Comparison of ENCODE assay signal across 8 cellular contexts in genomic region chr21:37073417-37074194, GRCh38. TPM values are rescaled to one million over a fixed set of nuclear protein-coding genes. Genes with fewer than 3 reads are reported as not detected.
DNase-seq lines count a peak whose midpoint lies in the region; ATAC-seq, FAIRE-seq and TF ChIP-seq lines count a peak whose summit lies in the region.

No MANE protein-coding gene starts in this region.

- H3K79me2 ChIP-seq in GM12878 (ENCODE audit: control insufficient read depth, insufficient read depth, low read length), result peaks cover 59% of the 10 kb centered on the region

- no peak for TF ChIP-seq RAD21 in GM12878 (IDR thresholded peaks at IDR 0.05; ENCODE audit: insufficient read depth, low read depth, low read length)

- intact Hi-C loops in Calu3 (cut with micrococcal nuclease; ENCODE audit: unreplicated experiment) (loop anchor here (1.0 kb wide), 1 partner anchor 14 kb away; no protein-coding TSS in a partner anchor), GM12878 (cut with micrococcal nuclease; ENCODE audit: unreplicated experiment) (loop anchor here (2.0 to 5.0 kb wide), 3 partner anchors 86 to 293 kb away; partner anchors contain the start of genes DYRK1A and VPS26C)

- H3K4me3 Mint-ChIP-seq in Calu3 (ENCODE audit: low read depth, unreplicated experiment), result peak overlapping the region; percentile 96

- FAIRE-seq in HTR-8/SVneo (lab: Jason Lieb, UNC) (no peak), GM12878 (lab: Jason Lieb, UNC) (no peak)

- no peaks in the 10 kb centered on the region; the same call in 1 of the 2 replicates for H3K4me1 ChIP-seq in GM12878 (ENCODE audit: control insufficient read depth, insufficient read depth, low read length)
- peaks cover 11% of the 10 kb centered on the region for H3K4me1 ChIP-seq in iPS-18a (ENCODE audit: control insufficient read depth, low read depth, low read length)
- H3K4me1 ChIP-seq in skeletal muscle tissue (ENCODE audit: control insufficient read depth in 3 of 3, insufficient read depth in 3 of 3, low read length in 3 of 3), result peaks cover 14 to 31% (median 18%) of the 10 kb centered on the region in 3 donors

- TF ChIP-seq POLR2A in GM12878 (IDR thresholded peaks at IDR 0.05; ENCODE audit: low read depth, low read length), result peak; percentile 38

- H3K27me3 Mint-ChIP-seq in Calu3 (ENCODE audit: unreplicated experiment), result no peaks in the 10 kb centered on the region

- in situ Hi-C loops in GM12878 (cut with MboI), result no loop called here

- TF ChIP-seq CTCF in Calu3 (IDR thresholded peaks at IDR 0.05; ENCODE audit: unreplicated experiment), result no peak
- TF ChIP-seq CTCF in GM12878 (IDR thresholded peaks at IDR 0.05 in 2 of 3, conservative IDR thresholded peaks at IDR 0.05 in 1 of 3; ENCODE audit: control insufficient read depth in 2 of 3, extremely low read depth in 1 of 3, insufficient read depth in 1 of 3, low read depth in 3 of 3, low read length in 3 of 3), result peak in 2 of 3 experiments; percentile 20 to 21; a peak in 3 of 6 replicates

- H3K9me3 ChIP-seq in GM12878 (replicated peaks; ENCODE audit: control insufficient read depth, insufficient read depth, low read length) (no peaks in the 10 kb centered on the region), iPS-18a (ENCODE audit: control insufficient read depth, low read depth, low read length) (no peaks in the 10 kb centered on the region), skeletal muscle tissue (ENCODE audit: control insufficient read depth in 3 of 3, low read length in 3 of 3) (peaks cover 0 to under 1% (median 0%) of the 10 kb centered on the region in 3 donors)

- H3K27ac ChIP-seq in GM12878 (ENCODE audit: control insufficient read depth, insufficient read depth), result peak overlapping the region; percentile 82
- H3K27ac ChIP-seq in iPS-18a (ENCODE audit: low read length), result no peak overlapping the region
- peak overlapping the region; percentile 97 for H3K27ac ChIP-seq in skeletal muscle tissue (ENCODE audit: low read depth, low read length)

- CTCF ChIA-PET in Calu3 (lab: Charles Lee) (no interaction called here), GM12878 (lab: Yijun Ruan, JAX) (no interaction called here)

- H4K20me1 ChIP-seq in GM12878 (ENCODE audit: control insufficient read depth, insufficient read depth), result no peaks in the 10 kb centered on the region

- POLR2A ChIA-PET in GM12878 (lab: Charles Lee), result no interaction called here

- peak overlapping the region; percentile 90 for H3K4me3 ChIP-seq in GM12878
- peak overlapping the region; percentile 56 for H3K4me3 ChIP-seq in iPS-18a (ENCODE audit: low read length)
- H3K4me3 ChIP-seq in skeletal muscle tissue (ENCODE audit: low read length in 3 of 3), result peak overlapping the region; percentile 92 to 99 (median 97)

- peak in 1 of 2 experiments; percentile 51; a peak in 1 of 4 replicates for TF ChIP-seq EP300 in GM12878 (IDR thresholded peaks at IDR 0.05; ENCODE audit: borderline replicate concordance in 1 of 2, control insufficient read depth in 1 of 2, low read depth in 2 of 2, low read length in 2 of 2)

- peaks cover 34% of the 10 kb centered on the region for H3K36me3 Mint-ChIP-seq in Calu3 (ENCODE audit: insufficient read depth, unreplicated experiment)

- H3K27me3 ChIP-seq in GM12878 (replicated peaks in 1 of 2; ENCODE audit: control insufficient read depth in 2 of 2, insufficient read depth in 2 of 2, low read length in 1 of 2), result no peaks in the 10 kb centered on the region
- H3K27me3 ChIP-seq in iPS-18a (ENCODE audit: control insufficient read depth, insufficient read depth, low read length), result peaks cover 27% of the 10 kb centered on the region
- H3K27me3 ChIP-seq in skeletal muscle tissue (ENCODE audit: control insufficient read depth in 3 of 3, insufficient read depth in 3 of 3, low read length in 3 of 3), result no peaks in the 10 kb centered on the region

- no peaks in the 10 kb centered on the region for H3K9me3 Mint-ChIP-seq in Calu3 (ENCODE audit: low read depth, unreplicated experiment)

- H3K36me3 ChIP-seq in GM12878 (ENCODE audit: control insufficient read depth in 2 of 2, insufficient read depth in 2 of 2, low read length in 1 of 2), result no peaks in the 10 kb centered on the region; a peak in 2 of 4 replicates
- peaks cover 5% of the 10 kb centered on the region for H3K36me3 ChIP-seq in iPS-18a (ENCODE audit: control insufficient read depth, low read depth, low read length)
- peaks cover 4 to 16% (median 6%) of the 10 kb centered on the region in 3 donors for H3K36me3 ChIP-seq in skeletal muscle tissue (ENCODE audit: control insufficient read depth in 3 of 3, insufficient read depth in 3 of 3, low read length in 3 of 3)

- RAD21 ChIA-PET in GM12878 (lab: Charles Lee; ENCODE audit: unreplicated experiment), result no interaction called here

- BruUV-seq in Calu3 (replicated peaks; lab: Mats Ljungman, UMichigan) (no TSS peak), GM12878 (replicated peaks; lab: Mats Ljungman, UMichigan) (no TSS peak)

- SMC1A ChIA-PET in GM12878 (lab: Charles Lee; ENCODE audit: uncharacterized antibody, unreplicated experiment), result no interaction called here

- ATAC-seq in GM21381 (IDR thresholded peaks at IDR 0.05; ENCODE audit: unreplicated experiment) (peak; percentile 33), GM12878 (peak; percentile 56)

- peak overlapping the region; percentile 85 for H3K27ac Mint-ChIP-seq in Calu3 (ENCODE audit: unreplicated experiment)

- peaks cover 19% of the 10 kb centered on the region for H3K4me1 Mint-ChIP-seq in Calu3 (ENCODE audit: low read depth, unreplicated experiment)

- peak overlapping the region; percentile 90 for H3K9ac ChIP-seq in GM12878 (ENCODE audit: control insufficient read depth, insufficient read depth, low read length)
- H3K9ac ChIP-seq in iPS-18a (ENCODE audit: low read length), result peak overlapping the region; percentile 47
- H3K9ac ChIP-seq in skeletal muscle tissue (ENCODE audit: low read depth in 1 of 3, low read length in 3 of 3), result peak overlapping the region; percentile 86 to 95 (median 94)

- under 1% methylated on average over 67 of the region's 69 CpGs for WGBS in GM12878 (ENCODE audit: insufficient coverage, insufficient replicate concordance, low lambda C conversion rate, missing lambda C conversion rate)

- peak overlapping the region; percentile 85 for H3K4me2 ChIP-seq in GM12878 (ENCODE audit: control insufficient read depth, insufficient read depth)

- peak overlapping the region; percentile 85 for H2AFZ ChIP-seq in GM12878 (ENCODE audit: control insufficient read depth, low read depth, low read length)

- DNase-seq in Calu3 (peak; percentile 20), HTR-8/SVneo (ENCODE audit: insufficient read length, low spot score) (peak; percentile 17), T-helper 2 cell (peak in 4 of 5 experiments; percentile 40 to 79 (median 51)), GM12878 (ENCODE audit: low read depth, low spot score) (no peak), GOT3 (lab: John Stamatoyannopoulos, UW) (no peak)

RNA-seq across cellular contexts. Expression of gene TTC3, which starts 0.6 kb away (rescaled TPM):
- total RNA-seq in Calu3 (2022) (66.2 and 68.0 TPM in 2 replicates), GM12878 (2014; rRNA removed) (88.6 and 99.9 TPM in 2 replicates), GM12878 (2014; rRNA removed; fragmentation: Illumina TruSeq; extraction: Trizol) (93.2 and 94.9 TPM in 2 replicates), GM12878 (2021) (86.7 and 86.9 TPM in 2 replicates), skeletal muscle tissue (262 TPM)
- 308 and 319 TPM in 2 replicates for total RNA-seq in GM12878 (2013; cell fraction: nucleolus; rRNA removed)
- 44.1 TPM for polyA plus RNA-seq in GM12878 (2011; ENCODE audit: low read depth)
- polyA plus RNA-seq in GM12878 (2011; rRNA removed) (57.7 and 66.1 TPM in 2 replicates), GM12878 (2014; fragmentation: Illumina TruSeq; extraction: Trizol) (73.8 and 90.9 TPM in 2 replicates), GM12878 (2014; fragmentation: Nextera tagmentation; extraction: Ambion mirVana) (10 to 100 TPM; 23.1 to 28.6 TPM), GM12878 (2014; rRNA removed) (43.9 and 53.4 TPM in 2 replicates), GM12878 (2016; fragmentation: Nextera tagmentation; extraction: Ambion mirVana) (10 to 100 TPM; 71.5 to 77.0 TPM)
- 33.9 and 47.3 TPM in 2 replicates for polyA plus RNA-seq in GM12878 (2011; cell fraction: cytosol; rRNA removed)
- polyA plus RNA-seq in GM12878 (2011; cell fraction: nucleus; rRNA removed), result 92.0 and 109 TPM in 2 replicates
- 48.0 and 62.5 TPM in 2 replicates for polyA plus RNA-seq in GM12878 (2012)
- polyA minus RNA-seq in GM12878 (2011; rRNA and poly(A)+ RNA removed), result 72.3 and 82.2 TPM in 2 replicates
- polyA minus RNA-seq in GM12878 (2011; cell fraction: cytosol; rRNA and poly(A)+ RNA removed), result 36.5 and 37.8 TPM in 2 replicates
- polyA minus RNA-seq in GM12878 (2011; cell fraction: nucleus; rRNA and poly(A)+ RNA removed), result 66.0 and 83.7 TPM in 2 replicates

RNA-seq across cellular contexts. Expression of gene PIGP, which starts 0.7 kb away (rescaled TPM):
- total RNA-seq in Calu3 (2022) (18.7 and 20.4 TPM in 2 replicates), GM12878 (2014; rRNA removed) (17.1 and 22.3 TPM in 2 replicates), GM12878 (2014; rRNA removed; fragmentation: Illumina TruSeq; extraction: Trizol) (18.1 and 19.3 TPM in 2 replicates), GM12878 (2021) (16.4 and 17.0 TPM in 2 replicates), skeletal muscle tissue (11.5 TPM)
- total RNA-seq in GM12878 (2013; cell fraction: nucleolus; rRNA removed), result 8.5 and 12.3 TPM in 2 replicates
- 16.5 TPM for polyA plus RNA-seq in GM12878 (2011; ENCODE audit: low read depth)
- polyA plus RNA-seq in GM12878 (2011; rRNA removed) (31.0 and 47.8 TPM in 2 replicates), GM12878 (2014; fragmentation: Illumina TruSeq; extraction: Trizol) (27.9 and 35.4 TPM in 2 replicates), GM12878 (2014; fragmentation: Nextera tagmentation; extraction: Ambion mirVana) (10 to 100 TPM; 59.4 to 65.0 TPM), GM12878 (2014; rRNA removed) (15.8 and 18.2 TPM in 2 replicates), GM12878 (2016; fragmentation: Nextera tagmentation; extraction: Ambion mirVana) (10 to 100 TPM; 47.4 to 54.2 TPM)
- polyA plus RNA-seq in GM12878 (2011; cell fraction: cytosol; rRNA removed), result 9.4 and 17.3 TPM in 2 replicates
- polyA plus RNA-seq in GM12878 (2011; cell fraction: nucleus; rRNA removed), result 10.1 and 12.2 TPM in 2 replicates
- 22.4 and 30.9 TPM in 2 replicates for polyA plus RNA-seq in GM12878 (2012)
- polyA minus RNA-seq in GM12878 (2011; rRNA and poly(A)+ RNA removed), result 6.9 and 7.3 TPM in 2 replicates
- polyA minus RNA-seq in GM12878 (2011; cell fraction: cytosol; rRNA and poly(A)+ RNA removed), result 2.7 and 3.4 TPM in 2 replicates
- 8.3 and 17.7 TPM in 2 replicates for polyA minus RNA-seq in GM12878 (2011; cell fraction: nucleus; rRNA and poly(A)+ RNA removed)

Comparison
In these comparisons a context has a peak if more than half of its experiments do, and no peak if none do; other contexts are left out.
1. DNase-seq: peak in Calu3 (single experiment), HTR-8/SVneo (single experiment) and T-helper 2 cell (4 of 5); none in GM12878 (single experiment) and GOT3 (single experiment).
2. Peak in every context shown above with its lines, with median percentiles within 50 percentile points of each other: H3K4me3 ChIP-seq and H3K9ac ChIP-seq.